ENCODE assay signal across 20 cellular contexts in genomic region chr9:108910914-108911313, GRCh38. TPM values are rescaled to one million over a fixed set of nuclear protein-coding genes. Genes with fewer than 3 reads are reported as not detected.
DNase-seq lines count a peak whose midpoint lies in the region; ATAC-seq and TF ChIP-seq lines count a peak whose summit lies in the region.
"Had no signal": no experiment of that assay in that cellular context is flagged by ENCODE, and none has a peak within 500 bp of the region (broad histone marks: within the 10 kb centered on the region; RNA-seq: fewer than 3 reads in every experiment).

No MANE protein-coding gene starts in this region.

- H3K4me3 Mint-ChIP-seq in stimulated activated naive CD8-positive, alpha-beta T cell treated with anti-CD3 and anti-CD28 coated beads, Interleukin-15, amount 100 ng/mL, for 72 hours: no peak overlapping the region
- H3K4me3 Mint-ChIP-seq in activated CD8-positive, alpha-beta T cell treated with anti-CD3 and anti-CD28 coated beads for 36 hours: no peak overlapping the region
- no peak overlapping the region for H3K4me3 Mint-ChIP-seq in memory B cell

- no peak for DNase-seq in stimulated activated naive CD8-positive, alpha-beta T cell treated with anti-CD3 and anti-CD28 coated beads, Interleukin-15, amount 100 ng/mL, for 72 hours
- no peak for DNase-seq in stimulated activated naive CD8-positive, alpha-beta T cell treated with anti-CD3 and anti-CD28 coated beads, Interleukin-15, Interleukin-2, amounts not matched to agents 100 U/mL and 50 U/mL, for 24 hours
- no peak for DNase-seq in activated CD8-positive, alpha-beta T cell treated with anti-CD3 and anti-CD28 coated beads for 36 hours
- DNase-seq in memory B cell (ENCODE audit: low spot score in 2 of 2): no peak
- no peak for DNase-seq in HCEC 1CT
- no peak for DNase-seq in body of pancreas
- DNase-seq: DND-41, GDM1, GOT3, MG63, NCI-H1092, NCI-H146, NCI-H2081, NCI-H510A, NCI-H774, RPMI8226, SIG-M5 had no signal

- no peaks in the 10 kb centered on the region for H3K4me1 ChIP-seq in body of pancreas

- H3K27me3 ChIP-seq in body of pancreas: no peaks in the 10 kb centered on the region
- H3K27me3 ChIP-seq: MG63 had no signal

- ATAC-seq in stimulated activated naive CD8-positive, alpha-beta T cell treated with anti-CD3 and anti-CD28 coated beads, Interleukin-15, amount 100 ng/mL, for 72 hours: no peak
- ATAC-seq in stimulated activated naive CD8-positive, alpha-beta T cell treated with anti-CD3 and anti-CD28 coated beads, Interleukin-15, Interleukin-2, amounts not matched to agents 100 U/mL and 50 U/mL, for 24 hours: no peak
- ATAC-seq in activated CD8-positive, alpha-beta T cell treated with anti-CD3 and anti-CD28 coated beads for 36 hours: no peak
- ATAC-seq in memory B cell (ENCODE audit: low read depth): no peak
- no peak for ATAC-seq in GM18873 (IDR thresholded peaks at IDR 0.05; ENCODE audit: low FRiP score, unreplicated experiment)
- ATAC-seq in body of pancreas: no peak
- ATAC-seq: GM12878 had no signal

- H3K4me1 Mint-ChIP-seq in stimulated activated naive CD8-positive, alpha-beta T cell treated with anti-CD3 and anti-CD28 coated beads, Interleukin-15, amount 100 ng/mL, for 72 hours: peaks cover 8% of the 10 kb centered on the region
- H3K4me1 Mint-ChIP-seq in activated CD8-positive, alpha-beta T cell treated with anti-CD3 and anti-CD28 coated beads for 36 hours (ENCODE audit: low read depth): peaks cover 9% of the 10 kb centered on the region
- no peaks in the 10 kb centered on the region for H3K4me1 Mint-ChIP-seq in memory B cell

- no peak overlapping the region for H3K4me3 ChIP-seq in body of pancreas
- H3K4me3 ChIP-seq: GM12878, MG63 had no signal

- peaks cover 10 to 29% of the 10 kb centered on the region in 2 donors for H3K36me3 ChIP-seq in body of pancreas (replicated peaks in 1 of 2; ENCODE audit: insufficient read depth in 1 of 2, low read depth in 2 of 2)

- no peak for TF ChIP-seq CTCF in activated CD8-positive, alpha-beta T cell treated with anti-CD3 and anti-CD28 coated beads for 36 hours (IDR thresholded peaks at IDR 0.05)
- TF ChIP-seq CTCF in body of pancreas (IDR thresholded peaks at IDR 0.05): no peak

- CTCF ChIA-PET in activated CD8-positive, alpha-beta T cell treated with anti-CD3 and anti-CD28 coated beads for 36 hours (lab: Charles Lee): interaction anchor here (1.3 kb wide), 1 partner anchor 11 kb away, joined by 5 read pairs; no protein-coding TSS in a partner anchor

- TF ChIP-seq POLR2A in body of pancreas (IDR thresholded peaks at IDR 0.05): no peak

- H3K27ac ChIP-seq in body of pancreas: no peak overlapping the region
- H3K27ac ChIP-seq: KMS-11 had no signal

- intact Hi-C loops in activated CD8-positive, alpha-beta T cell treated with anti-CD3 and anti-CD28 coated beads for 36 hours (cut with micrococcal nuclease): no loop called here
- intact Hi-C loops in body of pancreas (cut with DNase I): no loop called here

- H3K36me3 Mint-ChIP-seq in activated CD8-positive, alpha-beta T cell treated with anti-CD3 and anti-CD28 coated beads for 36 hours (ENCODE audit: low read depth): peaks cover 43% of the 10 kb centered on the region
- H3K36me3 Mint-ChIP-seq in memory B cell: peaks cover 53% of the 10 kb centered on the region

- 83 to 93% methylated on average over 2 of the region's 2 CpGs for WGBS in body of pancreas, 2 donors

- peak overlapping the region; percentile 31 to 57 for H3K27ac Mint-ChIP-seq in stimulated activated naive CD8-positive, alpha-beta T cell treated with anti-CD3 and anti-CD28 coated beads, Interleukin-15, amount 100 ng/mL, for 72 hours
- peak overlapping the region; percentile 37 for H3K27ac Mint-ChIP-seq in activated CD8-positive, alpha-beta T cell treated with anti-CD3 and anti-CD28 coated beads for 36 hours
- H3K27ac Mint-ChIP-seq in memory B cell: peak overlapping the region; percentile 13

- H3K27me3 Mint-ChIP-seq in stimulated activated naive CD8-positive, alpha-beta T cell treated with anti-CD3 and anti-CD28 coated beads, Interleukin-15, amount 100 ng/mL, for 72 hours: no peaks in the 10 kb centered on the region
- H3K27me3 Mint-ChIP-seq in activated CD8-positive, alpha-beta T cell treated with anti-CD3 and anti-CD28 coated beads for 36 hours: no peaks in the 10 kb centered on the region
- no peaks in the 10 kb centered on the region for H3K27me3 Mint-ChIP-seq in memory B cell

- POLR2A ChIA-PET in activated CD8-positive, alpha-beta T cell treated with anti-CD3 and anti-CD28 coated beads for 36 hours (lab: Charles Lee): no interaction called here

- no peaks in the 10 kb centered on the region for H3K9me3 Mint-ChIP-seq in stimulated activated naive CD8-positive, alpha-beta T cell treated with anti-CD3 and anti-CD28 coated beads, Interleukin-15, amount 100 ng/mL, for 72 hours
- H3K9me3 Mint-ChIP-seq in activated CD8-positive, alpha-beta T cell treated with anti-CD3 and anti-CD28 coated beads for 36 hours: no peaks in the 10 kb centered on the region
- H3K9me3 Mint-ChIP-seq in memory B cell: no peaks in the 10 kb centered on the region

- H3K9me3 ChIP-seq in body of pancreas: no peaks in the 10 kb centered on the region
- H3K9me3 ChIP-seq: MG63 had no signal

RNA-seq across cellular contexts. Expression of gene ELP1, which starts 23.0 kb away (rescaled TPM):
- 10 to 100 TPM; 25.9 to 28.7 TPM for total RNA-seq in activated CD8-positive, alpha-beta T cell treated with anti-CD3 and anti-CD28 coated beads for 36 hours
- total RNA-seq in body of pancreas: 10 to 100 TPM; 14.5 to 18.2 TPM

RNA-seq across cellular contexts. Expression of gene ABITRAM, which starts 23.3 kb away (rescaled TPM):
- total RNA-seq in activated CD8-positive, alpha-beta T cell treated with anti-CD3 and anti-CD28 coated beads for 36 hours: 1 to 10 TPM; 7.9 to 8.9 TPM
- total RNA-seq in body of pancreas: 1 to 10 TPM; 6.0 to 6.3 TPM

RNA-seq across cellular contexts. Expression of gene ACTL7A, which starts 48.8 kb away (rescaled TPM):
- total RNA-seq in activated CD8-positive, alpha-beta T cell treated with anti-CD3 and anti-CD28 coated beads for 36 hours: not detected
- not detected for total RNA-seq in body of pancreas
- total RNA-seq: GM12878 had no signal

RNA-seq across cellular contexts. Expression of gene ACTL7B, which starts 55.1 kb away (rescaled TPM):
- not detected for total RNA-seq in activated CD8-positive, alpha-beta T cell treated with anti-CD3 and anti-CD28 coated beads for 36 hours
- under 1 TPM in 1 of 2 donors, not detected in 1; 0.26 TPM for total RNA-seq in body of pancreas
- total RNA-seq: GM12878 had no signal
